28 cellular contexts compared by ENCODE assay signal in the genomic region with DNA sequence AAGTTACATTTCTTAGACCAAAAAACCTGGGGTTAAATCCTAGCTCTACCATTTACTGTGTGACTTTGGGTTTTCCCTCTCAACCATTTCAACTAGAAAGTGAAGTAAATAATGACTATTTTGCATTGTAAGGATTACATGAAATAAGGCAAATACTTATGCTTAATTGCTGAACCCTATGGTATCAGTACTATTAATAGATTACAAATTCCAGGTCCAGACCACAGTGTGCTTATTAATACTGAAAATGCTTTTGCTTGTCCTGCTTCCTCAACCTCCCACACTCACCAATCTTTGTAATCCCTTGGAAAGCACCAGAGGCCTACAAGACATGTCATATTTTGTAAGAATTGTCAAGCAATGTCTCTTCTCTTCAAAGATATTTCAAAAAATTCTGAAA.
"Had no signal": no experiment of that assay in that cellular context is flagged by ENCODE, and none has a peak within 500 bp of the region (broad histone marks: within the 10 kb centered on the region; RNA-seq: fewer than 3 reads in every experiment).

No MANE protein-coding gene starts in this region.

- DNase-seq: activated CD4-positive, alpha-beta memory T cell treated with anti-CD3 and anti-CD28 coated beads for 36 hours; activated CD4-positive, alpha-beta T cell treated with anti-CD3 and anti-CD28 coated beads, Interleukin-2, amount 10 ng/mL, durations not matched to agents 7 days and 5 days; activated CD4-positive, CD25-positive, alpha-beta regulatory T cell; activated CD8-positive, alpha-beta memory T cell treated with anti-CD3 and anti-CD28 coated beads for 24 hours; activated gamma-delta T cell treated with Interleukin-2 at 50 U/mL for 16 hours; activated naive CD4-positive, alpha-beta T cell treated with anti-CD3 and anti-CD28 coated beads, Interleukin-2, amount 50 U/mL, for 16 hours; activated naive CD8-positive, alpha-beta T cell treated with anti-CD3 and anti-CD28 coated beads, Interleukin-2, amount 10 ng/mL, durations not matched to agents 7 days and 5 days; activated T-cell treated with anti-CD3 and anti-CD28 coated beads for 4 hours; activated T-cell treated with anti-CD3 and anti-CD28 coated beads, Interleukin-2, amount 50 U/mL, for 48 hours; adrenal gland; anterior cingulate cortex; cerebellar nuclear complex; NCI-H1105 treated with DMSO at 0.1 percent for 48 hours; NCI-H1436 treated with DMSO at 0.1 percent for 48 hours; NCI-H187 treated with DMSO at 0.1 percent for 48 hours; NCI-H2081 treated with DMSO at 0.1 percent for 48 hours; NCI-H2227 treated with DMSO at 0.1 percent for 48 hours; NCI-H446 treated with DMSO at 0.1 percent for 48 hours; NCI-H526; NCI-H774; NK-92 treated with Interleukin-12 subunit alpha and Interleukin-12 subunit beta, amount 100 ng/mL, for 24 hours; OCI-M1; Peyer's patch; Right ventricle myocardium superior; SJCRH30; SK-N-SH; T-helper 1 cell had no signal

- FAIRE-seq: colon had no signal
